Comparison of ENCODE assay signal across 1 cellular context in the genomic region with DNA sequence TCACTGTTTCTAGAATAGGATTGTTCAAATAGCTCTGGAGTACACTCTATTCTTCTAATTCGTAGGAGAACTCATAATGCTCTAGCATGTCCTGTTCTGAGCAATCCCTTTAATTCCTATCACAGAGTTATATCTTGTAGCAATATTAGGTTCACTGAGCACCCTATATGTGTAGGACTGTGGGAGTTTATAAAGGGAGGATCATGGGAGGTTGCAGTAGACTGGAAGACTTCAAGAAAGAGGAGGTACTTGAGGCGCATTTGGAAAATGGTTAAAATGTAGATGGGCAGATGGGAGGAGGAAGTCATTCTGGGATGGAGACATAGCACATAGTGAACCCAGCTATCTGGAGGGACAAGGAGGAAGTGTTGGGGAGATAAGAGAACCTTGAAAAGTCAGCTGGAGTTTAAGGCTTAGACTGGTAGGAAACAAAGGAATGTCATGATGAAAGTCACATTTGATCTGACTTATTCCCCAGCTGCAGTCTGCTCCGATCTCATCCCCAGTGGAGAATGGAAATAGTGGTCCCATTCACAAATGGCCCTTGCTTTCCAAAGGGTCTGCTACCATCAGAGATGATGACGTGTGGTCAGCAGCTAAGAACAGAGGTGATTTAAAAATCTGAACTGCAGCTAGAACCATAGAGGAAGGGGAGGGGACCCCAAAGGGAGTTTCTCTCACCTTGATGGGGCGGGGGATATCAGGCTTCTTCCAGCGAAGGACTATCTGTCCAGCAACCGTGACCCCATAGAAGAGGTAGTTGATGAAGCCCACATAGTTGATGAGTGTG.
A peak's percentile ranks its signal among the peaks of the same experiment; 100 is the strongest.
TF ChIP-seq lines count a peak whose summit lies in the region.

No MANE protein-coding gene starts in this region.

TF ChIP-seq in K562, 482 proteins besides CTCF, POLR2A, EP300 and RAD21 (continued from another document and continues in another):
- TF ChIP-seq, protein P1, sequence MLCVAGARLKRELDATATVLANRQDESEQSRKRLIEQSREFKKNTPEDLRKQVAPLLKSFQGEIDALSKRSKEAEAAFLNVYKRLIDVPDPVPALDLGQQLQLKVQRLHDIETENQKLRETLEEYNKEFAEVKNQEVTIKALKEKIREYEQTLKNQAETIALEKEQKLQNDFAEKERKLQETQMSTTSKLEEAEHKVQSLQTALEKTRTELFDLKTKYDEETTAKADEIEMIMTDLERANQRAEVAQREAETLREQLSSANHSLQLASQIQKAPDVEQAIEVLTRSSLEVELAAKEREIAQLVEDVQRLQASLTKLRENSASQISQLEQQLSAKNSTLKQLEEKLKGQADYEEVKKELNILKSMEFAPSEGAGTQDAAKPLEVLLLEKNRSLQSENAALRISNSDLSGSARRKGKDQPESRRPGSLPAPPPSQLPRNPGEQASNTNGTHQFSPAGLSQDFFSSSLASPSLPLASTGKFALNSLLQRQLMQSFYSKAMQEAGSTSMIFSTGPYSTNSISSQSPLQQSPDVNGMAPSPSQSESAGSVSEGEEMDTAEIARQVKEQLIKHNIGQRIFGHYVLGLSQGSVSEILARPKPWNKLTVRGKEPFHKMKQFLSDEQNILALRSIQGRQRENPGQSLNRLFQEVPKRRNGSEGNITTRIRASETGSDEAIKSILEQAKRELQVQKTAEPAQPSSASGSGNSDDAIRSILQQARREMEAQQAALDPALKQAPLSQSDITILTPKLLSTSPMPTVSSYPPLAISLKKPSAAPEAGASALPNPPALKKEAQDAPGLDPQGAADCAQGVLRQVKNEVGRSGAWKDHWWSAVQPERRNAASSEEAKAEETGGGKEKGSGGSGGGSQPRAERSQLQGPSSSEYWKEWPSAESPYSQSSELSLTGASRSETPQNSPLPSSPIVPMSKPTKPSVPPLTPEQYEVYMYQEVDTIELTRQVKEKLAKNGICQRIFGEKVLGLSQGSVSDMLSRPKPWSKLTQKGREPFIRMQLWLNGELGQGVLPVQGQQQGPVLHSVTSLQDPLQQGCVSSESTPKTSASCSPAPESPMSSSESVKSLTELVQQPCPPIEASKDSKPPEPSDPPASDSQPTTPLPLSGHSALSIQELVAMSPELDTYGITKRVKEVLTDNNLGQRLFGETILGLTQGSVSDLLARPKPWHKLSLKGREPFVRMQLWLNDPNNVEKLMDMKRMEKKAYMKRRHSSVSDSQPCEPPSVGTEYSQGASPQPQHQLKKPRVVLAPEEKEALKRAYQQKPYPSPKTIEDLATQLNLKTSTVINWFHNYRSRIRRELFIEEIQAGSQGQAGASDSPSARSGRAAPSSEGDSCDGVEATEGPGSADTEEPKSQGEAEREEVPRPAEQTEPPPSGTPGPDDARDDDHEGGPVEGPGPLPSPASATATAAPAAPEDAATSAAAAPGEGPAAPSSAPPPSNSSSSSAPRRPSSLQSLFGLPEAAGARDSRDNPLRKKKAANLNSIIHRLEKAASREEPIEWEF (CRISPR knock-in tag; IDR thresholded peaks at IDR 0.05), result no peak
- no peak for TF ChIP-seq ETS2 (tag; IDR thresholded peaks at IDR 0.05; ENCODE audit: borderline replicate concordance, poor library complexity, severe bottlenecking)
- TF ChIP-seq RNF2 (IDR thresholded peaks at IDR 0.05), result no peak
- TF ChIP-seq FOXK2 (conservative IDR thresholded peaks at IDR 0.05 in 1 of 2, IDR thresholded peaks at IDR 0.05 in 1 of 2; ENCODE audit: low read depth in 2 of 2), result 0 out of 4 replicates have a peak, but pooled peaks of 1 of the 2 experiments have one; percentile 28
- no peak for TF ChIP-seq RBM22 (IDR thresholded peaks at IDR 0.05; ENCODE audit: low read depth, low read length, poor library complexity, severe bottlenecking)
- no peak for TF ChIP-seq RBM17 (IDR thresholded peaks at IDR 0.05; ENCODE audit: borderline replicate concordance, low read depth, low read length)
- TF ChIP-seq MXI1 (IDR thresholded peaks at IDR 0.05; ENCODE audit: low read depth, low read length), result no peak
- TF ChIP-seq, protein P2, sequence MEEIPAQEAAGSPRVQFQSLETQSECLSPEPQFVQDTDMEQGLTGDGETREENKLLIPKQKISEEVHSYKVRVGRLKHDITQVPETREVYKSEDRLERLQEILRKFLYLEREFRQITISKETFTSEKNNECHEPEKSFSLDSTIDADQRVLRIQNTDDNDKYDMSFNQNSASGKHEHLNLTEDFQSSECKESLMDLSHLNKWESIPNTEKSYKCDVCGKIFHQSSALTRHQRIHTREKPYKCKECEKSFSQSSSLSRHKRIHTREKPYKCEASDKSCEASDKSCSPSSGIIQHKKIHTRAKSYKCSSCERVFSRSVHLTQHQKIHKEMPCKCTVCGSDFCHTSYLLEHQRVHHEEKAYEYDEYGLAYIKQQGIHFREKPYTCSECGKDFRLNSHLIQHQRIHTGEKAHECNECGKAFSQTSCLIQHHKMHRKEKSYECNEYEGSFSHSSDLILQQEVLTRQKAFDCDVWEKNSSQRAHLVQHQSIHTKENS (CRISPR knock-in tag; IDR thresholded peaks at IDR 0.05), result no peak
- TF ChIP-seq ATF7 (IDR thresholded peaks at IDR 0.05), result peak; percentile 25; the same call in 1 of the 2 replicates
- no peak for TF ChIP-seq CBX2 (IDR thresholded peaks at IDR 0.05; ENCODE audit: insufficient read depth, low read length, poor library complexity, severe bottlenecking)
- TF ChIP-seq HDAC1 (IDR thresholded peaks at IDR 0.05), result peak in 1 of 2 experiments; percentile 53; a peak in 2 of 4 replicates
- no peak for TF ChIP-seq ZNF354B (CRISPR knock-in tag; IDR thresholded peaks at IDR 0.05)
- no peak; the same call in 1 of the 2 replicates for TF ChIP-seq RB1 (IDR thresholded peaks at IDR 0.05; ENCODE audit: low read depth)
- TF ChIP-seq, protein P3, sequence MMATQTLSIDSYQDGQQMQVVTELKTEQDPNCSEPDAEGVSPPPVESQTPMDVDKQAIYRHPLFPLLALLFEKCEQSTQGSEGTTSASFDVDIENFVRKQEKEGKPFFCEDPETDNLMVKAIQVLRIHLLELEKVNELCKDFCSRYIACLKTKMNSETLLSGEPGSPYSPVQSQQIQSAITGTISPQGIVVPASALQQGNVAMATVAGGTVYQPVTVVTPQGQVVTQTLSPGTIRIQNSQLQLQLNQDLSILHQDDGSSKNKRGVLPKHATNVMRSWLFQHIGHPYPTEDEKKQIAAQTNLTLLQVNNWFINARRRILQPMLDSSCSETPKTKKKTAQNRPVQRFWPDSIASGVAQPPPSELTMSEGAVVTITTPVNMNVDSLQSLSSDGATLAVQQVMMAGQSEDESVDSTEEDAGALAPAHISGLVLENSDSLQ (IDR thresholded peaks at IDR 0.05), result peak; percentile 36; the same call in 1 of the 2 replicates
- peak; percentile 74 for TF ChIP-seq MTA2 (IDR thresholded peaks at IDR 0.05; ENCODE audit: low read depth)
- TF ChIP-seq POLR2H (tag; IDR thresholded peaks at IDR 0.05; ENCODE audit: low read depth), result no peak
- TF ChIP-seq HDAC8 (tag; IDR thresholded peaks at IDR 0.05), result no peak
- peak; percentile 59 to 73; a peak in 3 of 4 replicates for TF ChIP-seq KDM1A (IDR thresholded peaks at IDR 0.05)
- TF ChIP-seq GABPB1 (CRISPR knock-in tag; IDR thresholded peaks at IDR 0.05), result no peak
- TF ChIP-seq KLF1 (tag; IDR thresholded peaks at IDR 0.05), result no peak
- TF ChIP-seq, protein P4, sequence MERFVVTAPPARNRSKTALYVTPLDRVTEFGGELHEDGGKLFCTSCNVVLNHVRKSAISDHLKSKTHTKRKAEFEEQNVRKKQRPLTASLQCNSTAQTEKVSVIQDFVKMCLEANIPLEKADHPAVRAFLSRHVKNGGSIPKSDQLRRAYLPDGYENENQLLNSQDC (CRISPR knock-in tag; IDR thresholded peaks at IDR 0.05), result no peak
- TF ChIP-seq ZNF324 (CRISPR knock-in tag; IDR thresholded peaks at IDR 0.05), result no peak
- no peak for TF ChIP-seq KLF6 (CRISPR knock-in tag; IDR thresholded peaks at IDR 0.05; ENCODE audit: borderline replicate concordance)
- no peak for TF ChIP-seq XRCC5 (IDR thresholded peaks at IDR 0.05; ENCODE audit: low read depth, low read length)
- no peak for TF ChIP-seq DDX20 (tag; IDR thresholded peaks at IDR 0.05; ENCODE audit: low read depth)
- peak; percentile 42; the same call in 1 of the 2 replicates for TF ChIP-seq FOSL1 (tag; conservative IDR thresholded peaks at IDR 0.05)
- TF ChIP-seq, protein P5, sequence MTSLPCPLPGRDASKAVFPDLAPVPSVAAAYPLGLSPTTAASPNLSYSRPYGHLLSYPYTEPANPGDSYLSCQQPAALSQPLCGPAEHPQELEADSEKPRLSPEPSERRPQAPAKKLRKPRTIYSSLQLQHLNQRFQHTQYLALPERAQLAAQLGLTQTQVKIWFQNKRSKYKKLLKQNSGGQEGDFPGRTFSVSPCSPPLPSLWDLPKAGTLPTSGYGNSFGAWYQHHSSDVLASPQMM (CRISPR knock-in tag; IDR thresholded peaks at IDR 0.05), result no peak
- no peak for TF ChIP-seq ZNF79 (CRISPR knock-in tag; IDR thresholded peaks at IDR 0.05; ENCODE audit: low read depth)
- TF ChIP-seq, protein P6, sequence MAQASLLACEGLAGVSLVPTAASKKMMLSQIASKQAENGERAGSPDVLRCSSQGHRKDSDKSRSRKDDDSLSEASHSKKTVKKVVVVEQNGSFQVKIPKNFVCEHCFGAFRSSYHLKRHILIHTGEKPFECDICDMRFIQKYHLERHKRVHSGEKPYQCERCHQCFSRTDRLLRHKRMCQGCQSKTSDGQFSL (CRISPR knock-in tag; IDR thresholded peaks at IDR 0.05), result no peak
- TF ChIP-seq, protein P6 (tag; IDR thresholded peaks at IDR 0.05), result no peak
- no peak for TF ChIP-seq TCFL5 (CRISPR knock-in tag; conservative IDR thresholded peaks at IDR 0.05)
- no peak for TF ChIP-seq GTF2A2 (tag; IDR thresholded peaks at IDR 0.05)
- TF ChIP-seq ARNT (IDR thresholded peaks at IDR 0.05), result no peak; a peak in 1 of 4 replicates
- TF ChIP-seq KAT2B (IDR thresholded peaks at IDR 0.05; ENCODE audit: low read depth, low read length), result no peak
- TF ChIP-seq SAP30 (IDR thresholded peaks at IDR 0.05; ENCODE audit: borderline replicate concordance, insufficient read depth, low read depth, low read length, poor library complexity, severe bottlenecking), result no peak
- TF ChIP-seq, protein P7, sequence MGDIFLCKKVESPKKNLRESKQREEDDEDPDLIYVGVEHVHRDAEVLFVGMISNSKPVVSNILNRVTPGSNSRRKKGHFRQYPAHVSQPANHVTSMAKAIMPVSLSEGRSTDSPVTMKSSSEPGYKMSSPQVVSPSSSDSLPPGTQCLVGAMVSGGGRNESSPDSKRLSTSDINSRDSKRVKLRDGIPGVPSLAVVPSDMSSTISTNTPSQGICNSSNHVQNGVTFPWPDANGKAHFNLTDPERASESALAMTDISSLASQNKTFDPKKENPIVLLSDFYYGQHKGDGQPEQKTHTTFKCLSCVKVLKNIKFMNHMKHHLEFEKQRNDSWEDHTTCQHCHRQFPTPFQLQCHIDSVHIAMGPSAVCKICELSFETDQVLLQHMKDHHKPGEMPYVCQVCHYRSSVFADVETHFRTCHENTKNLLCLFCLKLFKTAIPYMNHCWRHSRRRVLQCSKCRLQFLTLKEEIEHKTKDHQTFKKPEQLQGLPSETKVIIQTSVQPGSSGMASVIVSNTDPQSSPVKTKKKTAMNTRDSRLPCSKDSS (IDR thresholded peaks at IDR 0.05; ENCODE audit: low read depth, partially characterized antibody), result no peak
- TF ChIP-seq NUFIP1 (IDR thresholded peaks at IDR 0.05; ENCODE audit: partially characterized antibody), result no peak
- TF ChIP-seq LEF1 (IDR thresholded peaks at IDR 0.05), result no peak
- TF ChIP-seq NR4A1 (CRISPR knock-in tag; IDR thresholded peaks at IDR 0.05), result no peak
- no peak for TF ChIP-seq NR4A1 (tag; IDR thresholded peaks at IDR 0.05)
- no peak for TF ChIP-seq TRIM28 (IDR thresholded peaks at IDR 0.05)
- no peak for TF ChIP-seq ZNF57 (CRISPR knock-in tag; IDR thresholded peaks at IDR 0.05)
- no peak for TF ChIP-seq PHF8 (IDR thresholded peaks at IDR 0.05; ENCODE audit: borderline replicate concordance, low read length)
- TF ChIP-seq TAF1 (IDR thresholded peaks at IDR 0.05; ENCODE audit: control insufficient read depth, extremely low read depth, insufficient read depth, low read length, severe bottlenecking), result no peak
- TF ChIP-seq HEY1 (CRISPR knock-in tag; IDR thresholded peaks at IDR 0.05; ENCODE audit: borderline replicate concordance), result no peak
- no peak for TF ChIP-seq SMAD3 (CRISPR knock-in tag; conservative IDR thresholded peaks at IDR 0.05)
- TF ChIP-seq ZFP36 (IDR thresholded peaks at IDR 0.05; ENCODE audit: low read depth, low read length, partially characterized antibody), result peak; percentile 10
- TF ChIP-seq, protein P8, sequence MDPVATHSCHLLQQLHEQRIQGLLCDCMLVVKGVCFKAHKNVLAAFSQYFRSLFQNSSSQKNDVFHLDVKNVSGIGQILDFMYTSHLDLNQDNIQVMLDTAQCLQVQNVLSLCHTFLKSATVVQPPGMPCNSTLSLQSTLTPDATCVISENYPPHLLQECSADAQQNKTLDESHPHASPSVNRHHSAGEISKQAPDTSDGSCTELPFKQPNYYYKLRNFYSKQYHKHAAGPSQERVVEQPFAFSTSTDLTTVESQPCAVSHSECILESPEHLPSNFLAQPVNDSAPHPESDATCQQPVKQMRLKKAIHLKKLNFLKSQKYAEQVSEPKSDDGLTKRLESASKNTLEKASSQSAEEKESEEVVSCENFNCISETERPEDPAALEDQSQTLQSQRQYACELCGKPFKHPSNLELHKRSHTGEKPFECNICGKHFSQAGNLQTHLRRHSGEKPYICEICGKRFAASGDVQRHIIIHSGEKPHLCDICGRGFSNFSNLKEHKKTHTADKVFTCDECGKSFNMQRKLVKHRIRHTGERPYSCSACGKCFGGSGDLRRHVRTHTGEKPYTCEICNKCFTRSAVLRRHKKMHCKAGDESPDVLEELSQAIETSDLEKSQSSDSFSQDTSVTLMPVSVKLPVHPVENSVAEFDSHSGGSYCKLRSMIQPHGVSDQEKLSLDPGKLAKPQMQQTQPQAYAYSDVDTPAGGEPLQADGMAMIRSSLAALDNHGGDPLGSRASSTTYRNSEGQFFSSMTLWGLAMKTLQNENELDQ (CRISPR knock-in tag; IDR thresholded peaks at IDR 0.05; ENCODE audit: borderline replicate concordance), result no peak
- TF ChIP-seq HNRNPH1 (optimal IDR thresholded peaks at IDR 0.05; ENCODE audit: low read depth, low read length), result no peak
- TF ChIP-seq ZNF764 (CRISPR knock-in tag; IDR thresholded peaks at IDR 0.05; ENCODE audit: low read depth), result no peak
- no peak for TF ChIP-seq POLR2B (IDR thresholded peaks at IDR 0.05; ENCODE audit: low read depth, partially characterized antibody)
- peak; percentile 90 for TF ChIP-seq CTBP1 (IDR thresholded peaks at IDR 0.05; ENCODE audit: borderline replicate concordance)
- TF ChIP-seq NR2F6 (CRISPR knock-in tag; IDR thresholded peaks at IDR 0.05), result no peak
- TF ChIP-seq, protein P9, sequence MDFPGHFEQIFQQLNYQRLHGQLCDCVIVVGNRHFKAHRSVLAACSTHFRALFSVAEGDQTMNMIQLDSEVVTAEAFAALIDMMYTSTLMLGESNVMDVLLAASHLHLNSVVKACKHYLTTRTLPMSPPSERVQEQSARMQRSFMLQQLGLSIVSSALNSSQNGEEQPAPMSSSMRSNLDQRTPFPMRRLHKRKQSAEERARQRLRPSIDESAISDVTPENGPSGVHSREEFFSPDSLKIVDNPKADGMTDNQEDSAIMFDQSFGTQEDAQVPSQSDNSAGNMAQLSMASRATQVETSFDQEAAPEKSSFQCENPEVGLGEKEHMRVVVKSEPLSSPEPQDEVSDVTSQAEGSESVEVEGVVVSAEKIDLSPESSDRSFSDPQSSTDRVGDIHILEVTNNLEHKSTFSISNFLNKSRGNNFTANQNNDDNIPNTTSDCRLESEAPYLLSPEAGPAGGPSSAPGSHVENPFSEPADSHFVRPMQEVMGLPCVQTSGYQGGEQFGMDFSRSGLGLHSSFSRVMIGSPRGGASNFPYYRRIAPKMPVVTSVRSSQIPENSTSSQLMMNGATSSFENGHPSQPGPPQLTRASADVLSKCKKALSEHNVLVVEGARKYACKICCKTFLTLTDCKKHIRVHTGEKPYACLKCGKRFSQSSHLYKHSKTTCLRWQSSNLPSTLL (IDR thresholded peaks at IDR 0.05), result no peak
